15 cellular contexts compared by ENCODE assay signal in genomic region chr2:62504657-62505056, GRCh38. TPM values are rescaled to one million over a fixed set of nuclear protein-coding genes. Genes with fewer than 3 reads are reported as not detected.
DNase-seq lines count a peak whose midpoint lies in the region; ATAC-seq and TF ChIP-seq lines count a peak whose summit lies in the region.
"Had no signal": no experiment of that assay in that cellular context is flagged by ENCODE, and none has a peak within 500 bp of the region (broad histone marks: within the 10 kb centered on the region; RNA-seq: fewer than 3 reads in every experiment).

No MANE protein-coding gene starts in this region.

- H3K4me3 Mint-ChIP-seq in Calu3 (ENCODE audit: low read depth, unreplicated experiment) = peak overlapping the region; percentile 72

- H3K4me2 ChIP-seq in OCI-LY3 (ENCODE audit: low read length) (no peak overlapping the region), neuronal stem cell (ENCODE audit: insufficient read depth, low read length, poor library complexity, severe bottlenecking) (no peak overlapping the region)

- H3K27ac Mint-ChIP-seq in Calu3 (ENCODE audit: unreplicated experiment) = peak overlapping the region; percentile 73
- H3K27ac Mint-ChIP-seq: activated naive CD8-positive, alpha-beta T cell treated with anti-CD3 and anti-CD28 coated beads, Interleukin-2, amount 10 ng/mL, durations not matched to agents 7 days and 5 days; IgD-negative memory B cell had no signal

- DNase-seq in Calu3 = no peak
- no peak for DNase-seq in epithelial cell of prostate (ENCODE audit: low read depth, low spot score)
- DNase-seq in neuronal stem cell (ENCODE audit: low spot score) = no peak
- no peak for DNase-seq in NCI-H1930 (lab: John Stamatoyannopoulos, UW)
- DNase-seq in NOMO-1 treated with dmso at 0.1 percent for 144 hours (lab: John Stamatoyannopoulos, UW; ENCODE audit: unreplicated experiment) = no peak
- no peak for DNase-seq in NCI-H1417 treated with DMSO at 0.1 percent for 48 hours (lab: John Stamatoyannopoulos, UW)
- DNase-seq: activated naive CD8-positive, alpha-beta T cell treated with anti-CD3 and anti-CD28 coated beads, Interleukin-2, amount 10 ng/mL, durations not matched to agents 7 days and 5 days; esophagus squamous epithelium; NCI-H1105; NCI-H510A treated with DMSO at 0.1 percent for 48 hours; SHP77; stimulated activated naive CD4-positive, alpha-beta T cell treated with Interleukin-2 at 50 U/mL for 16 hours had no signal

- no peaks in the 10 kb centered on the region for H3K9me3 Mint-ChIP-seq in Calu3 (ENCODE audit: low read depth, unreplicated experiment)
- H3K9me3 Mint-ChIP-seq: activated naive CD8-positive, alpha-beta T cell treated with anti-CD3 and anti-CD28 coated beads, Interleukin-2, amount 10 ng/mL, durations not matched to agents 7 days and 5 days; IgD-negative memory B cell had no signal

- no peaks in the 10 kb centered on the region for H3K79me2 ChIP-seq in OCI-LY3 (ENCODE audit: low read length)

- WGBS in neuronal stem cell (ENCODE audit: extremely low coverage in 2 of 2, insufficient read length in 2 of 2, insufficient replicate concordance in 1 of 2), 2 donors = no CpG with 5 or more reads among the region's 6 CpGs

- H3K4me3 ChIP-seq in OCI-LY3 (ENCODE audit: low read length) (no peak overlapping the region), neuronal stem cell (ENCODE audit: low read length in 2 of 2) (no peak overlapping the region)

- H3K36me3 Mint-ChIP-seq in Calu3 (ENCODE audit: insufficient read depth, unreplicated experiment) = peaks cover 17% of the 10 kb centered on the region
- H3K36me3 Mint-ChIP-seq: activated naive CD8-positive, alpha-beta T cell treated with anti-CD3 and anti-CD28 coated beads, Interleukin-2, amount 10 ng/mL, durations not matched to agents 7 days and 5 days; IgD-negative memory B cell had no signal

- no peak overlapping the region for H2BK5ac ChIP-seq in neuronal stem cell (ENCODE audit: low read length)

- no peak overlapping the region for H2BK15ac ChIP-seq in neuronal stem cell (ENCODE audit: low read length)

- H3K27me3 ChIP-seq in OCI-LY3 (ENCODE audit: low read depth, low read length) (no peaks in the 10 kb centered on the region), neuronal stem cell (ENCODE audit: control insufficient read depth in 3 of 3, insufficient read depth in 3 of 3, low read depth in 1 of 3, low read length in 3 of 3) (no peaks in the 10 kb centered on the region)
- H3K27me3 ChIP-seq: esophagus squamous epithelium had no signal

- H3K23ac ChIP-seq in neuronal stem cell (ENCODE audit: low read depth, low read length, poor library complexity) = no peak overlapping the region

- no peaks in the 10 kb centered on the region for H3K79me1 ChIP-seq in neuronal stem cell (ENCODE audit: low read depth, low read length)

- 0 out of 2 replicates have a peak, but pooled peaks cover 2% of the 10 kb centered on the region for H3K9me3 ChIP-seq in OCI-LY3 (ENCODE audit: insufficient read depth, low read length)
- H3K9me3 ChIP-seq in neuronal stem cell (replicated peaks in 1 of 2; ENCODE audit: control insufficient read depth in 2 of 2, insufficient read depth in 1 of 2, low read depth in 1 of 2, low read length in 2 of 2) = no peaks in the 10 kb centered on the region
- H3K9me3 ChIP-seq: esophagus squamous epithelium had no signal

- H3K4ac ChIP-seq in neuronal stem cell (ENCODE audit: low read length) = no peak overlapping the region

- intact Hi-C loops in Calu3 (cut with micrococcal nuclease; ENCODE audit: unreplicated experiment) = loop anchor here (5.0 kb wide), 1 partner anchor 73 kb away; no protein-coding TSS in a partner anchor

- H2AK5ac ChIP-seq in neuronal stem cell (ENCODE audit: low read depth, low read length) = no peak overlapping the region

- H4K8ac ChIP-seq in neuronal stem cell (ENCODE audit: low read depth, low read length) = no peak overlapping the region

- no peak for ATAC-seq in HG02798 (IDR thresholded peaks at IDR 0.05; ENCODE audit: poor library complexity, unreplicated experiment)

- H3K27ac ChIP-seq in OCI-LY3 (ENCODE audit: low read length) (no peak overlapping the region), epithelial cell of prostate (peak overlapping the region; percentile 87), neuronal stem cell (replicated peaks; ENCODE audit: low read length) (no peak overlapping the region)

- no peak overlapping the region for H3K14ac ChIP-seq in neuronal stem cell (ENCODE audit: low read length)

- BruUV-seq in Calu3 (replicated peaks; lab: Mats Ljungman, UMichigan) = no TSS peak

- H4K91ac ChIP-seq in neuronal stem cell (ENCODE audit: low read depth, low read length, poor library complexity) = no peak overlapping the region

- no peak overlapping the region for H3K9ac ChIP-seq in OCI-LY3 (ENCODE audit: low read length)
- no peak overlapping the region for H3K9ac ChIP-seq in neuronal stem cell (ENCODE audit: low read depth, low read length, poor library complexity)

- H3K27me3 Mint-ChIP-seq in Calu3 (ENCODE audit: unreplicated experiment) = no peaks in the 10 kb centered on the region

- H4K20me1 ChIP-seq in OCI-LY3 (ENCODE audit: insufficient read depth, low read length) = no peaks in the 10 kb centered on the region

- H2BK12ac ChIP-seq in neuronal stem cell (ENCODE audit: low read length) = no peak overlapping the region

- H3K18ac ChIP-seq in neuronal stem cell (ENCODE audit: low read length) = no peak overlapping the region

- H2BK120ac ChIP-seq in neuronal stem cell (ENCODE audit: low read depth, low read length) = no peak overlapping the region

- CTCF ChIA-PET in Calu3 (lab: Charles Lee) = interaction anchor here (1.3 kb wide), 1 partner anchor 26 kb away, joined by 3 read pairs; no protein-coding TSS in a partner anchor

- peak overlapping the region; percentile 53; the same call in 1 of the 2 replicates for H2AFZ ChIP-seq in OCI-LY3 (ENCODE audit: low read depth, low read length)
- peak overlapping the region; percentile 97 for H2AFZ ChIP-seq in neuronal stem cell (ENCODE audit: low read length)

- H3K4me1 ChIP-seq in OCI-LY3 (ENCODE audit: low read length) = no peaks in the 10 kb centered on the region
- H3K4me1 ChIP-seq in neuronal stem cell (ENCODE audit: control insufficient read depth in 2 of 2, insufficient read depth in 1 of 2, low read depth in 1 of 2, low read length in 2 of 2) = no peaks in the 10 kb centered on the region

- H3K36me3 ChIP-seq in OCI-LY3 (replicated peaks; ENCODE audit: low read depth, low read length) (no peaks in the 10 kb centered on the region), neuronal stem cell (replicated peaks in 1 of 2; ENCODE audit: control insufficient read depth in 2 of 2, insufficient read depth in 2 of 2, low read length in 2 of 2) (peaks cover 0 to 9% of the 10 kb centered on the region in 2 donors)

- H3K4me1 Mint-ChIP-seq in Calu3 (ENCODE audit: low read depth, unreplicated experiment) = peaks cover 25% of the 10 kb centered on the region

- TF ChIP-seq CTCF in Calu3 (IDR thresholded peaks at IDR 0.05; ENCODE audit: unreplicated experiment) = no peak
- no peak for TF ChIP-seq CTCF in OCI-LY3 (IDR thresholded peaks at IDR 0.05; ENCODE audit: low read depth, low read length)

RNA-seq across cellular contexts. Expression of gene TMEM17, which starts 1.3 kb away (rescaled TPM):
- 3.3 and 3.6 TPM in 2 replicates for total RNA-seq in Calu3 (2022)
- 2.5 TPM for polyA plus RNA-seq in neuronal stem cell (2013, experiment 1 of 2)
- 2.6 TPM for polyA plus RNA-seq in neuronal stem cell (2013, experiment 2 of 2)
- total RNA-seq: activated naive CD8-positive, alpha-beta T cell treated with anti-CD3 and anti-CD28 coated beads, Interleukin-2, amount 10 ng/mL, durations not matched to agents 7 days and 5 days had no signal
- polyA plus RNA-seq: IgD-negative memory B cell had no signal
